ENCODE assay signal across 26 cellular contexts in the genomic region with DNA sequence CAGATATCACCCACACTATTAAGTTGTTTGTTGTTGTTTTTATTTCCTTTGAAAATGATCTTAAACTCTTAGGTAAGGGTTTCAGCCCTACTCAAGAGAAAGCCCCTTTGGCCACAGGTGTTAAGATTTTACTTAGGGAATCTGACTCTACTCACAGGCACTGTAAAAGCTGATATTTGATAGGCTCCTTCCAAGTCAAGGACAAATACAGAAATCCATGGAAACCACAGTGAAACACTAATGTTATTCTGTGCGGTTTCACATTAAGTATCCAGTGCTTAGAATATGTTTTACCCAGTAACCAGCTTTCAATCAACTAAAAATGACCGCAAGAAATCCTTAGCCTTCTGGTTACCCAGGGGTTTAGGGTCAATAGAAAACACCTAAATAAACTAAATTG. TPM values are rescaled to one million over a fixed set of nuclear protein-coding genes. Genes with fewer than 3 reads are reported as not detected.
"Had no signal": no experiment of that assay in that cellular context is flagged by ENCODE, and none has a peak within 500 bp of the region (broad histone marks: within the 10 kb centered on the region; RNA-seq: fewer than 3 reads in every experiment).

No MANE protein-coding gene starts in this region.

- H3K9ac ChIP-seq: parathyroid adenoma had no signal

- H2AFZ ChIP-seq: parathyroid adenoma had no signal

- H3K27ac ChIP-seq: ascending aorta, brain microvascular endothelial cell, parathyroid adenoma, psoas muscle, spleen, tibial nerve had no signal

- H3K36me3 ChIP-seq: ascending aorta, brain microvascular endothelial cell, spleen, tibial nerve had no signal

- H3K9me3 ChIP-seq: ascending aorta, psoas muscle, spleen, tibial nerve had no signal

- H3K27me3 ChIP-seq: ascending aorta, brain microvascular endothelial cell, spleen, tibial nerve had no signal

- H3K4me3 ChIP-seq: ascending aorta, psoas muscle, spleen, tibial nerve had no signal

- DNase-seq: activated CD4-positive, alpha-beta memory T cell treated with anti-CD3 and anti-CD28 coated beads for 36 hours; activated CD4-positive, alpha-beta T cell treated with anti-CD3 and anti-CD28 coated beads, Interleukin-2, amount 10 ng/mL, durations not matched to agents 24 days and 14 days; activated CD4-positive, CD25-positive, alpha-beta regulatory T cell treated with anti-CD3 and anti-CD28 coated beads, Interleukin-2, amount 50 U/mL, for 72 hours; activated CD8-positive, alpha-beta memory T cell treated with anti-CD3 and anti-CD28 coated beads, Interleukin-2, amount 50 U/mL, for 4 hours; activated effector memory CD4-positive, alpha-beta T cell treated with anti-CD3 and anti-CD28 coated beads, Interleukin-2, amount 50 U/mL, for 16 hours; activated naive CD4-positive, alpha-beta T cell treated with anti-CD3 and anti-CD28 coated beads for 36 hours; activated naive CD8-positive, alpha-beta T cell treated with anti-CD3 and anti-CD28 coated beads, Interleukin-2, amount 10 ng/mL, durations not matched to agents 7 days and 5 days; activated T-cell treated with anti-CD3 and anti-CD28 coated beads, Interleukin-2, amount 50 U/mL, for 1 hour; brain microvascular endothelial cell; central memory CD4-positive, alpha-beta T cell; endodermal cell; foreskin fibroblast; head of caudate nucleus; hypothalamus; left ventricle myocardium superior; naive B cell; nephron progenitor cell; psoas muscle; right cardiac atrium; spleen; stimulated activated naive CD4-positive, alpha-beta T cell; T-helper 2 cell had no signal

- H3K4me1 ChIP-seq: psoas muscle had no signal

RNA-seq across cellular contexts. Expression of a gene that starts 56.1 kb away (rescaled TPM):
- total RNA-seq: activated CD4-positive, alpha-beta memory T cell treated with anti-CD3 and anti-CD28 coated beads for 36 hours; activated naive CD4-positive, alpha-beta T cell treated with anti-CD3 and anti-CD28 coated beads for 36 hours; activated naive CD8-positive, alpha-beta T cell treated with anti-CD3 and anti-CD28 coated beads, Interleukin-2, amount 10 ng/mL, durations not matched to agents 7 days and 5 days; esophagus mucosa had no signal
